21 cellular contexts compared by ENCODE assay signal in genomic region chr10:95399167-95399566, GRCh38.
"Had no signal": no experiment of that assay in that cellular context is flagged by ENCODE, and none has a peak within 500 bp of the region (broad histone marks: within the 10 kb centered on the region; RNA-seq: fewer than 3 reads in every experiment).

No MANE protein-coding gene starts in this region.

- H3K4me1 ChIP-seq: breast epithelium, parathyroid adenoma, suprapubic skin had no signal

- H3K27ac ChIP-seq: breast epithelium, left lung, neutrophil, parathyroid adenoma, suprapubic skin, upper lobe of left lung had no signal

- H3K9me3 ChIP-seq: breast epithelium, left lung, mucosa of descending colon, neutrophil, suprapubic skin, upper lobe of left lung had no signal

- DNase-seq: activated CD4-positive, alpha-beta T cell treated with anti-CD3 and anti-CD28 coated beads, Interleukin-2, amount 50 U/mL, for 1 hour; activated CD8-positive, alpha-beta memory T cell treated with anti-CD3 and anti-CD28 coated beads, Interleukin-2, amount 50 U/mL, for 4 hours; activated naive CD4-positive, alpha-beta T cell treated with anti-CD3 and anti-CD28 coated beads, Interleukin-2, amount 10 ng/mL, durations not matched to agents 7 days and 5 days; activated naive CD8-positive, alpha-beta T cell treated with anti-CD3 and anti-CD28 coated beads, Interleukin-2, amount 50 U/mL, for 24 hours; activated T-cell treated with anti-CD3 and anti-CD28 coated beads, Interleukin-2, amount 50 U/mL, for 4 hours; dermis blood vessel endothelial cell; effector memory CD8-positive, alpha-beta T cell; foreskin fibroblast; glutamatergic neuron; left lung; mucosa of descending colon; naive thymus-derived CD4-positive, alpha-beta T cell; stimulated activated CD4-positive, alpha-beta T cell treated with anti-CD3 and anti-CD28 coated beads, Interleukin-2, amount 100 ng/mL, for 24 hours; stimulated activated naive CD4-positive, alpha-beta T cell treated with Interleukin-2 at 50 U/mL for 16 hours; T-cell; T1000; upper lobe of left lung had no signal

- H3K36me3 ChIP-seq: neutrophil had no signal

- H3K9ac ChIP-seq: parathyroid adenoma had no signal

- H2AFZ ChIP-seq: parathyroid adenoma had no signal

- H3K27me3 ChIP-seq: breast epithelium, left lung, neutrophil, suprapubic skin, upper lobe of left lung had no signal

- H3K4me3 ChIP-seq: breast epithelium, left lung, mucosa of descending colon, suprapubic skin, upper lobe of left lung had no signal

- H3K79me2 ChIP-seq: parathyroid adenoma had no signal
